1 cellular context compared by ENCODE assay signal in genomic region chr15:98524838-98525540, GRCh38.
TF ChIP-seq lines count a peak whose summit lies in the region.

No MANE protein-coding gene starts in this region.

TF ChIP-seq in H1, 55 proteins besides CTCF, POLR2A, EP300 and RAD21 (continued from another document):
- TF ChIP-seq ATF3 (IDR thresholded peaks at IDR 0.05; ENCODE audit: insufficient read depth, low read depth, low read length), result no peak
- TF ChIP-seq BACH1 (IDR thresholded peaks at IDR 0.05; ENCODE audit: low read length), result no peak
- TF ChIP-seq ASH2L (IDR thresholded peaks at IDR 0.05; ENCODE audit: low read length), result no peak
- no peak for TF ChIP-seq EGR1 (IDR thresholded peaks at IDR 0.05; ENCODE audit: borderline replicate concordance, low read depth, low read length)
- no peak for TF ChIP-seq EZH2 (IDR thresholded peaks at IDR 0.05; ENCODE audit: low read depth, low read length, severe bottlenecking)
- no peak for TF ChIP-seq KDM1A (IDR thresholded peaks at IDR 0.05; ENCODE audit: borderline replicate concordance, low read length)
- no peak for TF ChIP-seq SP2 (IDR thresholded peaks at IDR 0.05; ENCODE audit: low read length)
- no peak for TF ChIP-seq YY1 (IDR thresholded peaks at IDR 0.05; ENCODE audit: low read depth, low read length)
- no peak for TF ChIP-seq CREB1 (IDR thresholded peaks at IDR 0.05)
- no peak for TF ChIP-seq TCF12 (IDR thresholded peaks at IDR 0.05; ENCODE audit: low read depth, low read length)
- TF ChIP-seq SP4 (IDR thresholded peaks at IDR 0.05; ENCODE audit: low read length), result no peak
- TF ChIP-seq TBP (IDR thresholded peaks at IDR 0.05; ENCODE audit: low read depth, low read length), result no peak
- TF ChIP-seq NRF1 (IDR thresholded peaks at IDR 0.05; ENCODE audit: low read depth, low read length), result no peak
- no peak for TF ChIP-seq NANOG (IDR thresholded peaks at IDR 0.05; ENCODE audit: insufficient read depth, low read depth, low read length, poor library complexity, severe bottlenecking)
- no peak for TF ChIP-seq JUND (IDR thresholded peaks at IDR 0.05; ENCODE audit: low read length)
TF ChIP-seq in H1: peak in this region for 0.
